ENCODE assay signal across 8 cellular contexts in genomic region chr12:46372131-46372851, GRCh38. TPM values are rescaled to one million over a fixed set of nuclear protein-coding genes. Genes with fewer than 3 reads are reported as not detected.
DNase-seq lines count a peak whose midpoint lies in the region; ATAC-seq and TF ChIP-seq lines count a peak whose summit lies in the region.

Gene SLC38A2 (minus strand): TSS chr12:46372773. CDS start chr12:46371293, 1,480 bp downstream.

- H3K4me1 ChIP-seq in upper lobe of right lung, result peaks cover 37% of the 10 kb centered on the region

- peaks cover 39% of the 10 kb centered on the region for H3K36me3 ChIP-seq in upper lobe of right lung

- no peak for TF ChIP-seq CTCF in HFF-Myc (IDR thresholded peaks at IDR 0.05; ENCODE audit: low read depth, low read length, missing control alignments)
- TF ChIP-seq CTCF in upper lobe of right lung (IDR thresholded peaks at IDR 0.05), result no peak

- intact Hi-C loops in cardiac septum (cut with DNase I), result loop anchor here (1.0 to 5.0 kb wide), 2 partner anchors 11 to 190 kb away; no protein-coding TSS in a partner anchor
- intact Hi-C loops in posterior cingulate gyrus (cut with DNase I), result loop anchor here (1.0 to 10.0 kb wide), 3 partner anchors 11 to 380 kb away; partner anchors contain the start of gene SCAF11
- intact Hi-C loops in upper lobe of right lung (cut with DNase I), result no loop called here

- no peaks in the 10 kb centered on the region for H3K9me3 ChIP-seq in upper lobe of right lung

- H3K4me3 ChIP-seq in HFF-Myc (replicated peaks; ENCODE audit: low read depth, low read length), result peak within 1 kb of the TSS; percentile 73
- H3K4me3 ChIP-seq in upper lobe of right lung, result peak within 1 kb of the TSS; percentile 92

- no peaks in the 10 kb centered on the region for H3K27me3 ChIP-seq in upper lobe of right lung

- peak within 1 kb of the TSS; percentile 88 for H3K27ac ChIP-seq in adipose tissue (ENCODE audit: low read depth, low read length)
- H3K27ac ChIP-seq in upper lobe of right lung, result peak within 1 kb of the TSS; percentile 98

- TF ChIP-seq POLR2A in GM10847 (IDR thresholded peaks at IDR 0.05; ENCODE audit: extremely low read depth, insufficient read length), result peak; percentile 100

- no peak for DNase-seq in HFF-Myc (ENCODE audit: extremely low read depth, low read depth)
- DNase-seq in NCI-H1048 (lab: John Stamatoyannopoulos, UW), result peak; percentile 74
- peak; percentile 94 to 97 (median 96) for DNase-seq in T-helper 1 cell
- peak; percentile 99 for DNase-seq in cardiac septum (ENCODE audit: low spot score)
- DNase-seq in posterior cingulate gyrus, result peak; percentile 95 to 100 (median 98)
- peak; percentile 99 for DNase-seq in upper lobe of right lung

- 0% methylated on average over 66 to 77 of the region's 77 CpGs for WGBS in adipose tissue, 3 donors

- peak; percentile 96 for ATAC-seq in upper lobe of right lung

RNA-seq across cellular contexts. Expression of gene SLC38A2, which starts in this region (rescaled TPM):
- 100 to 1,000 TPM in 1 of 3 donors, 10 to 100 TPM in 2; 39.5 to 114 (median 51.5) TPM for polyA plus RNA-seq in adipose tissue
- 140 TPM for total RNA-seq in cardiac septum
- 343 TPM for total RNA-seq in upper lobe of right lung
